Comparison of ENCODE assay signal across 22 cellular contexts in the genomic region with DNA sequence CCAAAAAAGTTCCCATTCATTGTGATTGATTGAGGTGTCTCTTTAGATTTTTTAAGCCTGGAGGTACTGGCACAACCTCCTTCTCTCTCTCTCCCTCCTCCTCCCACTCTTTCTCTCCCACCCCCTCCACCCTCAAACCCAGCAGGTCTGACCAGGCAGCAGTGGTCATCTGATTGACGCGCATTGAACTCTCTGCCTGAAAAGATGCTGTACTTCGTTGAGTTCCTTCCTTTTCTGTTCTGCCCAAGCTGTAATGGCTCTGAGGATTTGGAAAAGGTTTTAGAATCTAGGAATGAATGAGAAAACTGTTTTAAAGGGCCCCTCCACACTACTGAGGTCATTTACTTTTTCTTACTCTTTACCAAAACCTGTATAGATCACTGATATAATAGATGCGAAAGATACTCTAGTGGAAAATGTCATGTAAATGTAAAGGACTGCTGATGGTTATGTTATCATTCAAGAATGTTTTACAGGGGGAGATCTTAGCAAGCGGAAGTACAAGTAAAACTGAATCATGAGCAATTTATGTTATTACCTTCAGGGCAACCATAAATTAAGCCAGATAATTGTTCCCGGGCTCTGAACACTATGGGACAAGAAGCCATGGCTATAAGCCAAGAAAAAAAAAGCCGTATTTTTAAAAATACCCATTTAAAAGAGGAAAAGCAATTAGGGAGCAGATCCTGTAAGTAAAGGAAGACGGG. TPM values are rescaled to one million over a fixed set of nuclear protein-coding genes. Genes with fewer than 3 reads are reported as not detected.
DNase-seq lines count a peak whose midpoint lies in the region; ATAC-seq, FAIRE-seq and TF ChIP-seq lines count a peak whose summit lies in the region.
"Had no signal": no experiment of that assay in that cellular context is flagged by ENCODE, and none has a peak within 500 bp of the region (broad histone marks: within the 10 kb centered on the region; RNA-seq: fewer than 3 reads in every experiment).

No MANE protein-coding gene starts in this region.

- H2AFZ ChIP-seq in ACC112 (ENCODE audit: low read length, unreplicated experiment) (peak overlapping the region; percentile 69), astrocyte (ENCODE audit: low read depth, low read length) (no peak overlapping the region)

- H4K20me1 ChIP-seq in astrocyte (ENCODE audit: insufficient read depth, low read length): no peaks in the 10 kb centered on the region

- no peak for FAIRE-seq in astrocyte (lab: Jason Lieb, UNC)
- FAIRE-seq: RCC 7860 had no signal

- no peaks in the 10 kb centered on the region for H3K36me3 Mint-ChIP-seq in astrocyte (ENCODE audit: low read depth, unreplicated experiment)
- H3K36me3 Mint-ChIP-seq in activated T-cell treated with anti-CD3 and anti-CD28 coated beads, Interleukin-2, amount 50 U/mL, for 72 hours (ENCODE audit: insufficient read depth in 2 of 2): peaks cover 2 to 3% of the 10 kb centered on the region in 2 donors
- H3K36me3 Mint-ChIP-seq: immature natural killer cell had no signal

- H3K27me3 ChIP-seq in ACC112 (ENCODE audit: insufficient read depth, low read length) (no peaks in the 10 kb centered on the region), astrocyte (ENCODE audit: insufficient read depth, low read length) (no peaks in the 10 kb centered on the region)
- H3K27me3 ChIP-seq: adrenal gland, MG63, neutrophil, sigmoid colon had no signal

- H3K4me1 ChIP-seq in ACC112 (ENCODE audit: control insufficient read depth, insufficient read depth, low read length, unreplicated experiment): peaks cover 19% of the 10 kb centered on the region
- H3K4me1 ChIP-seq in HEK293 (ENCODE audit: control insufficient read depth, insufficient read depth, low read length): no peaks in the 10 kb centered on the region; the same call in 1 of the 2 replicates
- peaks cover 13% of the 10 kb centered on the region for H3K4me1 ChIP-seq in astrocyte (ENCODE audit: insufficient read depth, low read length)
- H3K4me1 ChIP-seq: HAP-1 had no signal

- H3K27ac Mint-ChIP-seq in astrocyte (ENCODE audit: unreplicated experiment): peak overlapping the region; percentile 78
- H3K27ac Mint-ChIP-seq in activated T-cell treated with anti-CD3 and anti-CD28 coated beads, Interleukin-2, amount 50 U/mL, for 72 hours: no peak overlapping the region
- H3K27ac Mint-ChIP-seq: activated CD8-positive, alpha-beta T cell treated with anti-CD3 and anti-CD28 coated beads, Interleukin-2, amount 10 ng/mL, durations not matched to agents 7 days and 5 days; immature natural killer cell; T-helper 1 cell treated with Interleukin-12 subunit alpha and Interleukin-12 subunit beta and Interleukin-4 antibody, amounts not matched to agents 30 μg/mL and 1 μg/mL, for 36 hours had no signal

- H3K9ac ChIP-seq in astrocyte (ENCODE audit: low read length): no peak overlapping the region

- POLR2A ChIA-PET in HEK293 (lab: Yijun Ruan, JAX): no interaction called here

- H3K4me1 Mint-ChIP-seq in astrocyte (ENCODE audit: low read depth, unreplicated experiment): peaks cover 32% of the 10 kb centered on the region
- H3K4me1 Mint-ChIP-seq in activated T-cell treated with anti-CD3 and anti-CD28 coated beads, Interleukin-2, amount 50 U/mL, for 72 hours (ENCODE audit: low read depth): peaks cover 7% of the 10 kb centered on the region
- H3K4me1 Mint-ChIP-seq: immature natural killer cell had no signal

- DNase-seq in astrocyte (ENCODE audit: low read depth) (peak; percentile 7), iPS-NIHi7 (ENCODE audit: extremely low spot score) (peak; percentile 26), NCI-H524 treated with DMSO at 0.1 percent for 48 hours (lab: John Stamatoyannopoulos, UW) (no peak)
- no peak for DNase-seq in activated CD4-positive, alpha-beta T cell treated with anti-CD3 and anti-CD28 coated beads, Interleukin-2, amount 50 U/mL, for 48 hours
- DNase-seq in activated T-cell treated with anti-CD3 and anti-CD28 coated beads, Interleukin-2, amount 50 U/mL, for 72 hours: no peak
- DNase-seq: activated CD8-positive, alpha-beta T cell treated with anti-CD3 and anti-CD28 coated beads, Interleukin-2, amount 10 ng/mL, durations not matched to agents 7 days and 5 days; adrenal gland; Calu3; cerebellar nuclear complex; immature natural killer cell; MG63; NCI-H2029 treated with DMSO at 0.1 percent for 48 hours; NCI-H526; sigmoid colon; WERI-Rb-1 had no signal

- CTCF ChIA-PET in HEK293 (lab: Yijun Ruan, JAX): no interaction called here

- no peaks in the 10 kb centered on the region for H3K27me3 Mint-ChIP-seq in astrocyte (ENCODE audit: low read depth, unreplicated experiment)
- no peaks in the 10 kb centered on the region for H3K27me3 Mint-ChIP-seq in activated T-cell treated with anti-CD3 and anti-CD28 coated beads, Interleukin-2, amount 50 U/mL, for 72 hours (ENCODE audit: low read depth)

- no peak overlapping the region for H3K4me2 ChIP-seq in astrocyte (ENCODE audit: low read length)

- H3K27ac ChIP-seq in ACC112 (ENCODE audit: low read depth, low read length) (peak overlapping the region; percentile 21; the same call in 1 of the 2 replicates), HEK293 (ENCODE audit: extremely low read depth, low read depth, low read length) (no peak overlapping the region), astrocyte (ENCODE audit: low read depth, low read length) (no peak overlapping the region)
- H3K27ac ChIP-seq: adrenal gland, neutrophil, WERI-Rb-1 had no signal

- no peak overlapping the region for H3K4me3 ChIP-seq in ACC112 (ENCODE audit: low read depth, low read length)
- H3K4me3 ChIP-seq in HEK293 (ENCODE audit: low read depth, low read length): no peak overlapping the region; the same call in none of the 2 replicates
- H3K4me3 ChIP-seq in astrocyte (ENCODE audit: insufficient read depth, low read depth, low read length): no peak overlapping the region
- H3K4me3 ChIP-seq: adrenal gland, HAP-1, MG63, sigmoid colon had no signal

- no peaks in the 10 kb centered on the region for H3K36me3 ChIP-seq in ACC112 (ENCODE audit: insufficient read depth, low read length)
- no peaks in the 10 kb centered on the region for H3K36me3 ChIP-seq in HEK293 (ENCODE audit: control insufficient read depth in 2 of 2, insufficient read depth in 1 of 2, low read length in 2 of 2)
- no peaks in the 10 kb centered on the region for H3K36me3 ChIP-seq in astrocyte (ENCODE audit: insufficient read depth, low read length)
- H3K36me3 ChIP-seq: adrenal gland, HAP-1, MG63, neutrophil, sigmoid colon, WERI-Rb-1 had no signal

- no peaks in the 10 kb centered on the region for H3K9me3 ChIP-seq in HEK293 (ENCODE audit: control insufficient read depth, insufficient read depth, low read depth, low read length)
- no peaks in the 10 kb centered on the region for H3K9me3 ChIP-seq in astrocyte (ENCODE audit: insufficient read depth, low read depth, low read length)
- H3K9me3 ChIP-seq: adrenal gland, HAP-1, neutrophil, sigmoid colon had no signal

- no peaks in the 10 kb centered on the region for H3K79me2 ChIP-seq in ACC112 (ENCODE audit: control insufficient read depth, insufficient read depth, low read length, unreplicated experiment)
- H3K79me2 ChIP-seq in astrocyte (ENCODE audit: insufficient read depth, low read length): no peaks in the 10 kb centered on the region

- TF ChIP-seq CTCF in HEK293 (tag by site-specific recombination; IDR thresholded peaks at IDR 0.05) (no peak), astrocyte (IDR thresholded peaks at IDR 0.05; ENCODE audit: insufficient read depth, low read depth, low read length) (no peak)

- peaks cover 10% of the 10 kb centered on the region for H3K9me3 Mint-ChIP-seq in astrocyte (ENCODE audit: unreplicated experiment)
- H3K9me3 Mint-ChIP-seq in activated T-cell treated with anti-CD3 and anti-CD28 coated beads, Interleukin-2, amount 50 U/mL, for 72 hours: peaks cover 1 to 4% of the 10 kb centered on the region in 2 donors

- no peak overlapping the region for H3K4me3 Mint-ChIP-seq in astrocyte (ENCODE audit: unreplicated experiment)
- H3K4me3 Mint-ChIP-seq in activated T-cell treated with anti-CD3 and anti-CD28 coated beads, Interleukin-2, amount 50 U/mL, for 72 hours: no peak overlapping the region
- H3K4me3 Mint-ChIP-seq: activated CD8-positive, alpha-beta T cell treated with anti-CD3 and anti-CD28 coated beads, Interleukin-2, amount 10 ng/mL, durations not matched to agents 7 days and 5 days; immature natural killer cell; T-helper 1 cell treated with Interleukin-12 subunit alpha and Interleukin-12 subunit beta and Interleukin-4 antibody, amounts not matched to agents 30 μg/mL and 1 μg/mL, for 36 hours had no signal

- ATAC-seq in GM18868 (IDR thresholded peaks at IDR 0.05; ENCODE audit: unreplicated experiment): no peak
- no peak for ATAC-seq in activated T-cell treated with anti-CD3 and anti-CD28 coated beads, Interleukin-2, amount 50 U/mL, for 72 hours (replicated peaks in 1 of 2)
- ATAC-seq: activated CD8-positive, alpha-beta T cell treated with anti-CD3 and anti-CD28 coated beads, Interleukin-2, amount 10 ng/mL, durations not matched to agents 7 days and 5 days had no signal

TF ChIP-seq in HEK293, 187 proteins besides CTCF, POLR2A, EP300 and RAD21 (continues in another document):
- no peak for TF ChIP-seq ZNF555 (tag by site-specific recombination; conservative IDR thresholded peaks at IDR 0.05)
- TF ChIP-seq EGR2 (tag by site-specific recombination; IDR thresholded peaks at IDR 0.05; ENCODE audit: low read depth): peak; percentile 92
- TF ChIP-seq ZFHX2 (tag by site-specific recombination; conservative IDR thresholded peaks at IDR 0.05): peak; percentile 87
- no peak for TF ChIP-seq ZNF266 (tag by site-specific recombination; IDR thresholded peaks at IDR 0.05; ENCODE audit: low read depth)
- TF ChIP-seq ZBTB17 (tag by site-specific recombination; IDR thresholded peaks at IDR 0.05): 0 out of 2 replicates have a peak, but pooled peaks have one; percentile 22
- TF ChIP-seq TCF7L2 (IDR thresholded peaks at IDR 0.05; ENCODE audit: borderline replicate concordance, low read depth, low read length): no peak
- peak; percentile 56; the same call in 1 of the 2 replicates for TF ChIP-seq ZBTB20 (tag by site-specific recombination; IDR thresholded peaks at IDR 0.05)
- TF ChIP-seq ZNF366 (tag by site-specific recombination; conservative IDR thresholded peaks at IDR 0.05): peak; percentile 33

RNA-seq across cellular contexts. Expression of a gene that starts 25.2 kb away (rescaled TPM):
- total RNA-seq in astrocyte: 41.7 and 44.6 TPM in 2 replicates
- total RNA-seq in activated T-cell treated with anti-CD3 and anti-CD28 coated beads, Interleukin-2, amount 50 U/mL, for 72 hours: 10 to 100 TPM; 82.9 to 85.0 TPM

Comparison
In these comparisons a context has a peak if more than half of its experiments do, and no peak if none do; other contexts are left out.
1. DNase-seq: peak in astrocyte (single experiment) and iPS-NIHi7 (single experiment); none in activated CD4-positive, alpha-beta T cell treated with anti-CD3 and anti-CD28 coated beads, Interleukin-2, amount 50 U/mL, for 48 hours (0 of 2), NCI-H524 treated with DMSO at 0.1 percent for 48 hours (single experiment) and activated T-cell treated with anti-CD3 and anti-CD28 coated beads, Interleukin-2, amount 50 U/mL, for 72 hours (0 of 2).